11 cellular contexts compared by ENCODE assay signal in the genomic region with DNA sequence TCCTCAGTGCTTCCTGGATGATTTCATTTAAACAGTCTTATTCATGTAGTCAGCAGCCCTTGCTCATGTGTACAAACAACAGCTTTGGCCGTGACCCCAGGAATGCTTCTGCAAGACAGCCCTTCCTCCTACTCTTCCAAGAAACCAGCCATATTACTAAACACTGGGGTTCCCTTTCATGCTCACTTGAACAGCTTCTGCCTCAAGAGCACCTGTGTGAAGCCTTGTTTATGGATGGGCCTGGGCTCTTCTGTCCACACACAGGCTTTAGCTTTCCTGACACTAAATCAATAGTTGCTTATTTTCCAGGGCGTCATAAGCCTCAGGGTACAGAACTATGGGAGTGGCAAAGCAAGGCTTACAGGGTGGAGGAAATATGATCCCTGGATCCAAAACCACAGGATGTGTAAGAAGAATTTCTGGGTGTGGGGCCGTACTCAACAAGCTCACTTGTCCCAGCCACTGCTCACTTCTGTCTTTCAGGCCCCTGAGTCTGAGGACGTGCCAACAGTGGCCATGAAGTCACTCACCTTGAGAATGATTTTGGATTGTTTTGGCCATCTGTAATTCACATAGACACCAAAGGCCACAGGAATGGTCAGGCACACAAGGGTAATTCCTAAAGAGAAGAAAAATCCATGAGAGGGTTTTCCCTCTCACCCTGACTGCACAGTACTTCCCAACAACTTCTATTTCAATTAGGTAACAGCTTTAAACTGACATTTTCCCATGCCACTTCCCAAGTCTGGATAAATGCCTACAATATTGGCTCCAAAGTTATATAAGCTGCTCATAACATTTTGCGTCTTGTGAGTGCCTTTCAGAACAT. TPM values are rescaled to one million over a fixed set of nuclear protein-coding genes. Genes with fewer than 3 reads are reported as not detected.
DNase-seq lines count a peak whose midpoint lies in the region; ATAC-seq and TF ChIP-seq lines count a peak whose summit lies in the region.
"Had no signal": no experiment of that assay in that cellular context is flagged by ENCODE, and none has a peak within 500 bp of the region (broad histone marks: within the 10 kb centered on the region; RNA-seq: fewer than 3 reads in every experiment).

No MANE protein-coding gene starts in this region.

- ATAC-seq in HG03571 (IDR thresholded peaks at IDR 0.05; ENCODE audit: unreplicated experiment) (no peak), HG02759 (IDR thresholded peaks at IDR 0.05; ENCODE audit: unreplicated experiment) (no peak)

- intact Hi-C loops in ovary (cut with DNase I) (no loop called here), posterior vena cava (cut with DNase I) (no loop called here)

- DNase-seq in DMS79 treated with DMSO at 0.1 percent for 48 hours (lab: John Stamatoyannopoulos, UW): peak; percentile 32
- peak; percentile 69 for DNase-seq in NCI-H2029 (lab: John Stamatoyannopoulos, UW)
- DNase-seq in choroid plexus epithelial cell (ENCODE audit: low read depth): peak; percentile 94
- peak; percentile 36 to 68 (median 64) for DNase-seq in ovary
- DNase-seq in posterior vena cava (ENCODE audit: low spot score): no peak
- DNase-seq in NCI-H2196 treated with DMSO at 0.1 percent for 48 hours (lab: John Stamatoyannopoulos, UW; ENCODE audit: unreplicated experiment): no peak
- DNase-seq: activated CD4-positive, alpha-beta T cell treated with anti-CD3 and anti-CD28 coated beads, Interleukin-2, amount 10 ng/mL, durations not matched to agents 24 days and 14 days; kidney had no signal

- TF ChIP-seq EP300 in ovary (IDR thresholded peaks at IDR 0.05): no peak

- WGBS in ovary, 3 donors: 50 to 56% (median 52%) methylated on average over 5 of the region's 5 CpGs

- H3K4me3 ChIP-seq in choroid plexus epithelial cell (ENCODE audit: low read depth, low read length) (no peak overlapping the region), ovary (no peak overlapping the region)

- no peak for TF ChIP-seq POLR2A in ovary (IDR thresholded peaks at IDR 0.05)

- H3K27ac ChIP-seq in ovary: peak overlapping the region in 1 of 2 donors; percentile 18

- no peaks in the 10 kb centered on the region for H3K27me3 ChIP-seq in ovary

- peaks cover 3% of the 10 kb centered on the region for H3K4me1 ChIP-seq in ovary (ENCODE audit: insufficient read depth)

- H3K36me3 ChIP-seq in ovary: no peaks in the 10 kb centered on the region

- TF ChIP-seq CTCF in choroid plexus epithelial cell (conservative IDR thresholded peaks at IDR 0.05; ENCODE audit: low read depth, low read length) (no peak), ovary (IDR thresholded peaks at IDR 0.05) (no peak)

- H3K9me3 ChIP-seq in ovary: no peaks in the 10 kb centered on the region

RNA-seq across cellular contexts. Expression of gene SLC10A6, which starts 17.7 kb away (rescaled TPM):
- total RNA-seq in ovary: under 1 TPM in 3 of 7 donors, not detected in 4; 0.25 to 0.36 (median 0.27) TPM
- polyA plus RNA-seq in ovary: under 1 TPM; 0.05 to 0.72 TPM
- total RNA-seq in posterior vena cava: 1 to 10 TPM; 2.8 to 3.6 TPM
- total RNA-seq: activated CD4-positive, alpha-beta T cell treated with anti-CD3 and anti-CD28 coated beads, Interleukin-2, amount 10 ng/mL, durations not matched to agents 24 days and 14 days; H1 had no signal
- polyA plus RNA-seq: H1 had no signal

Comparison
In these comparisons a context has a peak if more than half of its experiments do, and no peak if none do; other contexts are left out.
1. DNase-seq: peak in DMS79 treated with DMSO at 0.1 percent for 48 hours (single experiment), NCI-H2029 (single experiment), choroid plexus epithelial cell (single experiment) and ovary (5 of 5); none in posterior vena cava (single experiment) and NCI-H2196 treated with DMSO at 0.1 percent for 48 hours (single experiment).